10 cellular contexts compared by ENCODE assay signal in the genomic region with DNA sequence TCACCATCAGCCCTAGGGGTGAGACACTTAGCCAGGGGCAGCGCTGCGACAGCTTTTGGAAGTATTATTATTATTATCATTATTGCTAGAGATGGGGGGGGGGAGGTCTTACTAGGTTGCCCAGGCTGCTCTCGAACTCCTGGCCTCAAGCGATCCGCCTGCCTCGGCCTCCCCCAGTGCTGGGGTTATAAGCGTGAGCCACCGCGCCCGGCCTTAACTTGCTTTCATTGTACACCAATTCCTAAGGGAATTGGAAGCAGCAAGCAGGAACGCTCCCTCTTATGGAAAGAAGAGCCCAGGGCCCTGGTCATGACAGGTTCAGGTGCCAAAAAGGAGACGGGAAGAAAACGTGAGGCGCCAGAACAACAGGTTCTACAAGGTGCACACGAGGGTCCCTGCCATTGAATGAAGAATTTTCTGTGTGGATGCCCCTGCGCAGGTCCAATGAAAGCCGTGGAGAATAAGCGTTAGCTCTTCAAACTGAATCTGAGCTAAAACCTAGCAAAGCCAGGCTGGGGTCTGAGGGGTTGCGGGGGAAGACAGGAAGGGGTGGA. TPM values are rescaled to one million over a fixed set of nuclear protein-coding genes. Genes with fewer than 3 reads are reported as not detected.
DNase-seq lines count a peak whose midpoint lies in the region; ATAC-seq, FAIRE-seq and TF ChIP-seq lines count a peak whose summit lies in the region.
"Had no signal": no experiment of that assay in that cellular context is flagged by ENCODE, and none has a peak within 500 bp of the region (broad histone marks: within the 10 kb centered on the region; RNA-seq: fewer than 3 reads in every experiment).

No MANE protein-coding gene starts in this region.

- peak overlapping the region; percentile 21 for H2AFZ ChIP-seq in trophoblast cell (ENCODE audit: insufficient read depth, low read length, poor library complexity)

- H3K36me3 ChIP-seq in DOHH2 (ENCODE audit: control insufficient read depth, low read length) = peaks cover 44% of the 10 kb centered on the region
- peaks cover 8 to 31% of the 10 kb centered on the region in 2 donors for H3K36me3 ChIP-seq in duodenal mucosa (ENCODE audit: control insufficient read depth in 1 of 2, insufficient read depth in 2 of 2, low read length in 2 of 2)
- peaks cover 26 to 27% of the 10 kb centered on the region in 2 experiments for H3K36me3 ChIP-seq in trophoblast cell (ENCODE audit: control insufficient read depth in 1 of 2, insufficient read depth in 2 of 2, low read length in 2 of 2)
- H3K36me3 ChIP-seq in small intestine (ENCODE audit: control insufficient read depth in 2 of 2, insufficient read depth in 2 of 2, low read length in 2 of 2) = peaks cover 0 to 8% of the 10 kb centered on the region in 2 donors

- H3K23ac ChIP-seq in trophoblast cell (ENCODE audit: low read length) = no peak overlapping the region

- peaks cover 24% of the 10 kb centered on the region for H4K20me1 ChIP-seq in DOHH2 (ENCODE audit: control insufficient read depth, insufficient read depth, low read depth, low read length)

- H3K27ac ChIP-seq in DOHH2 (ENCODE audit: low read depth, low read length) (no peak overlapping the region), duodenal mucosa (ENCODE audit: low read depth, low read length) (no peak overlapping the region), trophoblast cell (ENCODE audit: low read depth, low read length) (no peak overlapping the region), small intestine (ENCODE audit: low read depth in 1 of 2, low read length in 1 of 2) (no peak overlapping the region)

- DNase-seq in NCI-H2171 treated with DMSO at 0.1 percent for 48 hours (lab: John Stamatoyannopoulos, UW) (peak; percentile 79), trophoblast cell (no peak), small intestine (no peak), NOMO-1 treated with DMSO at 0.1 percent for 48 hours (lab: John Stamatoyannopoulos, UW; ENCODE audit: unreplicated experiment) (no peak)

- H3K27me3 ChIP-seq in DOHH2 (ENCODE audit: control insufficient read depth, low read length) (peaks cover 35% of the 10 kb centered on the region), duodenal mucosa (ENCODE audit: control insufficient read depth in 1 of 2, insufficient read depth in 2 of 2, low read length in 2 of 2) (peaks cover 16 to 17% of the 10 kb centered on the region in 2 donors), trophoblast cell (ENCODE audit: insufficient read depth, low read length) (no peaks in the 10 kb centered on the region), small intestine (ENCODE audit: control insufficient read depth in 2 of 2, insufficient read depth in 2 of 2, low read length in 2 of 2) (no peaks in the 10 kb centered on the region)
- H3K27me3 ChIP-seq: cardiac muscle cell had no signal

- H2BK120ac ChIP-seq in trophoblast cell (ENCODE audit: insufficient read depth, low read length, poor library complexity) = no peak overlapping the region

- H3K4me1 ChIP-seq in DOHH2 (ENCODE audit: control insufficient read depth, low read length) (peaks cover 32% of the 10 kb centered on the region), duodenal mucosa (ENCODE audit: control insufficient read depth in 1 of 2, insufficient read depth in 2 of 2, low read length in 2 of 2) (peaks cover 14 to 29% of the 10 kb centered on the region in 2 donors), trophoblast cell (ENCODE audit: control insufficient read depth in 1 of 2, insufficient read depth in 2 of 2, low read length in 2 of 2) (peaks cover 8 to 19% of the 10 kb centered on the region in 2 experiments), small intestine (ENCODE audit: control insufficient read depth in 2 of 2, insufficient read depth in 1 of 2, low read depth in 1 of 2, low read length in 1 of 2) (no peaks in the 10 kb centered on the region)

- H3K14ac ChIP-seq in trophoblast cell (ENCODE audit: low read length) = no peak overlapping the region

- H3K9me2 ChIP-seq in DOHH2 (replicated peaks; ENCODE audit: control insufficient read depth, low read length) = no peaks in the 10 kb centered on the region

- FAIRE-seq in small intestine (lab: Jason Lieb, UNC) = no peak

- H4K12ac ChIP-seq in trophoblast cell (ENCODE audit: low read depth, low read length) = no peak overlapping the region

- H2BK5ac ChIP-seq in trophoblast cell (ENCODE audit: low read depth, low read length, poor library complexity) = no peak overlapping the region

- H4K8ac ChIP-seq in trophoblast cell (ENCODE audit: low read depth, low read length) = peak overlapping the region; percentile 8

- no peak overlapping the region for H4K91ac ChIP-seq in trophoblast cell (ENCODE audit: low read depth, low read length)

- no peak overlapping the region for H2BK12ac ChIP-seq in trophoblast cell (ENCODE audit: low read length)

- H3K4me3 ChIP-seq in DOHH2 (ENCODE audit: low read length) = peak overlapping the region; percentile 97
- H3K4me3 ChIP-seq in duodenal mucosa (ENCODE audit: low read depth in 1 of 2, low read length in 2 of 2) = peak overlapping the region; percentile 85 to 98
- no peak overlapping the region for H3K4me3 ChIP-seq in trophoblast cell (ENCODE audit: low read depth, low read length)
- H3K4me3 ChIP-seq in small intestine (ENCODE audit: low read depth in 1 of 2, low read length in 2 of 2) = no peak overlapping the region

- H3K9me3 ChIP-seq in DOHH2 (ENCODE audit: control insufficient read depth, insufficient read depth, low read length) = no peaks in the 10 kb centered on the region
- H3K9me3 ChIP-seq in duodenal mucosa (ENCODE audit: control insufficient read depth in 1 of 2, low read length in 2 of 2) = no peaks in the 10 kb centered on the region
- no peaks in the 10 kb centered on the region for H3K9me3 ChIP-seq in trophoblast cell (ENCODE audit: insufficient read depth, low read depth, low read length)
- H3K9me3 ChIP-seq in small intestine (ENCODE audit: control insufficient read depth, low read depth) = no peaks in the 10 kb centered on the region
- H3K9me3 ChIP-seq: neutrophil had no signal

- H3K18ac ChIP-seq in trophoblast cell (ENCODE audit: low read length) = no peak overlapping the region

- no CpG with 5 or more reads among the region's 19 CpGs for WGBS in trophoblast cell (ENCODE audit: extremely low coverage, insufficient coverage, insufficient read length)
- 37 to 44% (median 39%) methylated on average over 19 of the region's 19 CpGs for WGBS in small intestine, 3 donors

- peaks cover 6% of the 10 kb centered on the region for H3K79me1 ChIP-seq in trophoblast cell (ENCODE audit: low read length)

- ATAC-seq in GM21576 (IDR thresholded peaks at IDR 0.05; ENCODE audit: unreplicated experiment) (no peak), GM19351 (IDR thresholded peaks at IDR 0.05; ENCODE audit: unreplicated experiment) (no peak)

- H3K4me2 ChIP-seq in DOHH2 (ENCODE audit: low read length) (peak overlapping the region; percentile 46), trophoblast cell (ENCODE audit: low read length) (peak overlapping the region; percentile 63)

- TF ChIP-seq CTCF in DOHH2 (IDR thresholded peaks at IDR 0.05; ENCODE audit: low read depth, low read length, poor library complexity, severe bottlenecking) = no peak

- no peak overlapping the region for H2AK5ac ChIP-seq in trophoblast cell (ENCODE audit: low read length)

- H3F3A ChIP-seq in DOHH2 (ENCODE audit: control insufficient read depth, insufficient read depth) = peaks cover 34% of the 10 kb centered on the region

- H3K9ac ChIP-seq in duodenal mucosa (ENCODE audit: low read depth in 1 of 2, low read length in 2 of 2) (no peak overlapping the region), trophoblast cell (ENCODE audit: low read length) (no peak overlapping the region)

- H3K4ac ChIP-seq in trophoblast cell (ENCODE audit: low read depth, low read length) = no peak overlapping the region

- H3K79me2 ChIP-seq in DOHH2 (ENCODE audit: control insufficient read depth, low read length) (peaks cover 46% of the 10 kb centered on the region), trophoblast cell (ENCODE audit: control insufficient read depth, insufficient read depth, low read length, poor library complexity) (peaks cover 11% of the 10 kb centered on the region)

RNA-seq across cellular contexts. Expression of a gene that starts 0.5 kb away (rescaled TPM):
- 3,156 and 3,255 TPM in 2 replicates for polyA plus RNA-seq in trophoblast cell (2013)
- 1,000 to 10,000 TPM in 2 of 3 donors, 100 to 1,000 TPM in 1; 823 to 1,409 (median 1,348) TPM for polyA plus RNA-seq in small intestine

RNA-seq across cellular contexts. Expression of a gene that starts 10.4 kb away (rescaled TPM):
- polyA plus RNA-seq in trophoblast cell (2013) = 2.8 and 3.0 TPM in 2 replicates
- polyA plus RNA-seq in small intestine = 1 to 10 TPM in 1 of 3 donors, under 1 TPM in 1, not detected in 1; 0.27 to 2.0 TPM

Comparison
In these comparisons a context has a peak if more than half of its experiments do, and no peak if none do; other contexts are left out.
1. H3K4me3 ChIP-seq: peak in DOHH2 (single experiment) and duodenal mucosa (2 of 2); none in trophoblast cell (single experiment) and small intestine (0 of 2).